In genomic region chr1:91746728-91747338, GRCh38 we compare ENCODE assay signal across 30 cellular contexts.
DNase-seq lines count a peak whose midpoint lies in the region; ATAC-seq and TF ChIP-seq lines count a peak whose summit lies in the region.
"Had no signal": no experiment of that assay in that cellular context is flagged by ENCODE, and none has a peak within 500 bp of the region (broad histone marks: within the 10 kb centered on the region; RNA-seq: fewer than 3 reads in every experiment).

No MANE protein-coding gene starts in this region.

- no peak for ATAC-seq in effector memory CD8-positive, alpha-beta T cell (replicated peaks)
- ATAC-seq in lower lobe of right lung: no peak
- ATAC-seq in HG02571 (IDR thresholded peaks at IDR 0.05; ENCODE audit: unreplicated experiment): no peak
- ATAC-seq: activated naive CD8-positive, alpha-beta T cell treated with anti-CD3 and anti-CD28 coated beads, Interleukin-2, amount 50 U/mL, for 24 hours; activated T-cell treated with anti-CD3 and anti-CD28 coated beads, Interleukin-2, amount 50 U/mL, for 72 hours; Right ventricle myocardium inferior had no signal

- H3K4me1 ChIP-seq in lower lobe of right lung (peaks cover 68% of the 10 kb centered on the region), urinary bladder (ENCODE audit: insufficient read depth) (peaks cover 2% of the 10 kb centered on the region), neuronal stem cell (ENCODE audit: control insufficient read depth in 2 of 2, insufficient read depth in 1 of 2, low read depth in 1 of 2, low read length in 2 of 2) (peaks cover 0 to 4% of the 10 kb centered on the region in 2 donors)
- H3K4me1 ChIP-seq: Caco-2 had no signal

- H2BK5ac ChIP-seq in neuronal stem cell (ENCODE audit: low read length): no peak overlapping the region

- no peak overlapping the region for H3K4me3 Mint-ChIP-seq in effector memory CD8-positive, alpha-beta T cell
- H3K4me3 Mint-ChIP-seq: activated naive CD8-positive, alpha-beta T cell treated with anti-CD3 and anti-CD28 coated beads, Interleukin-2, amount 50 U/mL, for 24 hours; activated T-cell treated with anti-CD3 and anti-CD28 coated beads, Interleukin-2, amount 50 U/mL, for 72 hours; CD14-positive monocyte; stimulated activated naive CD8-positive, alpha-beta T cell treated with anti-CD3 and anti-CD28 coated beads, Interleukin-15, Interleukin-2, amounts not matched to agents 100 ng/mL and 50 ng/mL, for 24 hours; T-helper 1 cell treated with Interleukin-12 subunit alpha and Interleukin-12 subunit beta and Interleukin-4 antibody, amounts not matched to agents 30 μg/mL and 1 μg/mL, for 36 hours had no signal

- H4K91ac ChIP-seq in neuronal stem cell (ENCODE audit: low read depth, low read length, poor library complexity): no peak overlapping the region

- H3K4me1 Mint-ChIP-seq in effector memory CD8-positive, alpha-beta T cell (ENCODE audit: low read depth in 2 of 2): peaks cover 30 to 74% of the 10 kb centered on the region in 2 donors
- H3K4me1 Mint-ChIP-seq: CD14-positive monocyte had no signal

- H3K79me1 ChIP-seq in neuronal stem cell (ENCODE audit: low read depth, low read length): no peaks in the 10 kb centered on the region

- H3K27ac ChIP-seq in lower lobe of right lung (peak overlapping the region; percentile 37), urinary bladder (ENCODE audit: low read depth) (peak overlapping the region; percentile 43), neuronal stem cell (replicated peaks; ENCODE audit: low read length) (no peak overlapping the region)
- H3K27ac ChIP-seq: 22Rv1, pancreas, PC-9 had no signal

- H3K27me3 ChIP-seq in lower lobe of right lung (ENCODE audit: low read depth): no peaks in the 10 kb centered on the region
- H3K27me3 ChIP-seq in neuronal stem cell (ENCODE audit: control insufficient read depth in 3 of 3, insufficient read depth in 3 of 3, low read depth in 1 of 3, low read length in 3 of 3): no peaks in the 10 kb centered on the region
- H3K27me3 ChIP-seq: pancreas, thyroid gland had no signal

- DNase-seq in DMS 273 (lab: John Stamatoyannopoulos, UW; ENCODE audit: unreplicated experiment) (peak; percentile 5), DMS 273 treated with DMSO at 0.1 percent for 48 hours (lab: John Stamatoyannopoulos, UW) (no peak), lower lobe of right lung (no peak), neuronal stem cell (ENCODE audit: low spot score) (no peak)
- no peak for DNase-seq in effector memory CD8-positive, alpha-beta T cell
- DNase-seq in stimulated activated naive CD4-positive, alpha-beta T cell treated with Interleukin-2 at 50 U/mL for 16 hours (lab: John Stamatoyannopoulos, UW): no peak
- DNase-seq: activated CD4-positive, alpha-beta T cell treated with anti-CD3 and anti-CD28 coated beads, Interleukin-2, amount 50 U/mL, for 4 hours; activated naive CD8-positive, alpha-beta T cell treated with anti-CD3 and anti-CD28 coated beads, Interleukin-2, amount 50 U/mL, for 24 hours; activated T-cell treated with anti-CD3 and anti-CD28 coated beads, Interleukin-2, amount 50 U/mL, for 72 hours; Caco-2; cortex of kidney; DND-41; effector memory CD4-positive, alpha-beta T cell; GF-D8; head of caudate nucleus; NCI-H1092; NCI-H1694; NCI-H526; pancreas; PC-9; SK-N-SH; stimulated activated CD4-positive, alpha-beta T cell treated with anti-CD3 and anti-CD28 coated beads, Interleukin-1b, Interleukin-23, amount 100 ng/mL, for 48 hours; thyroid gland had no signal

- no peak overlapping the region for H2AK5ac ChIP-seq in neuronal stem cell (ENCODE audit: low read depth, low read length)

- no peak overlapping the region for H3K9ac ChIP-seq in neuronal stem cell (ENCODE audit: low read depth, low read length, poor library complexity)
- H3K9ac ChIP-seq: SK-N-SH had no signal

- peaks cover 17% of the 10 kb centered on the region for H3K36me3 Mint-ChIP-seq in effector memory CD8-positive, alpha-beta T cell (ENCODE audit: insufficient read depth)
- H3K36me3 Mint-ChIP-seq: CD14-positive monocyte had no signal

- H3K36me3 ChIP-seq in lower lobe of right lung (no peaks in the 10 kb centered on the region), urinary bladder (ENCODE audit: insufficient read depth) (no peaks in the 10 kb centered on the region), neuronal stem cell (replicated peaks in 1 of 2; ENCODE audit: control insufficient read depth in 2 of 2, insufficient read depth in 2 of 2, low read length in 2 of 2) (peaks cover 0 to 2% of the 10 kb centered on the region in 2 donors)
- H3K36me3 ChIP-seq: pancreas, thyroid gland had no signal

- no peak overlapping the region for H3K23ac ChIP-seq in neuronal stem cell (ENCODE audit: low read depth, low read length, poor library complexity)

- H2BK120ac ChIP-seq in neuronal stem cell (ENCODE audit: low read depth, low read length): no peak overlapping the region

- H3K18ac ChIP-seq in neuronal stem cell (ENCODE audit: low read length): no peak overlapping the region

- H3K14ac ChIP-seq in neuronal stem cell (ENCODE audit: low read length): no peak overlapping the region

- no peaks in the 10 kb centered on the region for H3K27me3 Mint-ChIP-seq in effector memory CD8-positive, alpha-beta T cell
- H3K27me3 Mint-ChIP-seq: activated naive CD8-positive, alpha-beta T cell treated with anti-CD3 and anti-CD28 coated beads, Interleukin-2, amount 50 U/mL, for 24 hours; stimulated activated naive CD8-positive, alpha-beta T cell treated with anti-CD3 and anti-CD28 coated beads, Interleukin-15, Interleukin-2, amounts not matched to agents 100 ng/mL and 50 ng/mL, for 24 hours had no signal

- H3K4me2 ChIP-seq in neuronal stem cell (ENCODE audit: insufficient read depth, low read length, poor library complexity, severe bottlenecking): no peak overlapping the region
- H3K4me2 ChIP-seq: PC-9, SK-N-SH had no signal

- no peak overlapping the region for H3K4me3 ChIP-seq in lower lobe of right lung
- no peak overlapping the region for H3K4me3 ChIP-seq in urinary bladder (ENCODE audit: low read depth, low read length)
- H3K4me3 ChIP-seq in neuronal stem cell (ENCODE audit: low read length in 2 of 2): peak overlapping the region in 1 of 2 donors; percentile 55
- H3K4me3 ChIP-seq: pancreas, PC-9, thyroid gland had no signal

- no peak overlapping the region for H3K4ac ChIP-seq in neuronal stem cell (ENCODE audit: low read length)

- no peak overlapping the region for H2BK12ac ChIP-seq in neuronal stem cell (ENCODE audit: low read length)

- intact Hi-C loops in lower lobe of right lung (cut with DNase I): no loop called here

- peak overlapping the region; percentile 74 to 75 for H3K27ac Mint-ChIP-seq in effector memory CD8-positive, alpha-beta T cell
- H3K27ac Mint-ChIP-seq: activated naive CD8-positive, alpha-beta T cell treated with anti-CD3 and anti-CD28 coated beads, Interleukin-2, amount 50 U/mL, for 24 hours; activated T-cell treated with anti-CD3 and anti-CD28 coated beads, Interleukin-2, amount 50 U/mL, for 72 hours; CD14-positive monocyte; stimulated activated naive CD8-positive, alpha-beta T cell treated with anti-CD3 and anti-CD28 coated beads, Interleukin-15, Interleukin-2, amounts not matched to agents 100 ng/mL and 50 ng/mL, for 24 hours; T-helper 1 cell treated with Interleukin-12 subunit alpha and Interleukin-12 subunit beta and Interleukin-4 antibody, amounts not matched to agents 30 μg/mL and 1 μg/mL, for 36 hours had no signal

- H4K8ac ChIP-seq in neuronal stem cell (ENCODE audit: low read depth, low read length): no peak overlapping the region

- TF ChIP-seq CTCF in lower lobe of right lung (IDR thresholded peaks at IDR 0.05): no peak

- H2AFZ ChIP-seq in neuronal stem cell (ENCODE audit: low read length): no peak overlapping the region
- H2AFZ ChIP-seq: PC-9 had no signal

- H2BK15ac ChIP-seq in neuronal stem cell (ENCODE audit: low read length): no peak overlapping the region

- 96% methylated on average over 3 of the region's 3 CpGs for WGBS in urinary bladder
- no CpG with 5 or more reads among the region's 3 CpGs for WGBS in neuronal stem cell (ENCODE audit: extremely low coverage in 2 of 2, insufficient read length in 2 of 2, insufficient replicate concordance in 1 of 2), 2 donors

- peaks cover 0 to 2% of the 10 kb centered on the region in 2 donors for H3K9me3 Mint-ChIP-seq in effector memory CD8-positive, alpha-beta T cell

- no peaks in the 10 kb centered on the region for H3K9me3 ChIP-seq in lower lobe of right lung
- H3K9me3 ChIP-seq in neuronal stem cell (replicated peaks in 1 of 2; ENCODE audit: control insufficient read depth in 2 of 2, insufficient read depth in 1 of 2, low read depth in 1 of 2, low read length in 2 of 2): peaks cover 4 to 26% of the 10 kb centered on the region in 2 donors
- H3K9me3 ChIP-seq: Caco-2, pancreas, SK-N-SH, thyroid gland had no signal
